In genomic region chr5:140639093-140639821, GRCh38 we compare ENCODE assay signal across 8 cellular contexts. TPM values are rescaled to one million over a fixed set of nuclear protein-coding genes. Genes with fewer than 3 reads are reported as not detected.
DNase-seq lines count a peak whose midpoint lies in the region; ATAC-seq, FAIRE-seq and TF ChIP-seq lines count a peak whose summit lies in the region.

TSS of gene TMCO6 (plus strand) at chr5:140639451. CDS start at chr5:140639528, 77 bp downstream.

- H3K56ac ChIP-seq in H1 (replicated peaks; ENCODE audit: insufficient read length, low read depth, low read length) = peak within 1 kb of the TSS; percentile 75

- TF ChIP-seq RAD21 in H1 (IDR thresholded peaks at IDR 0.05 in 1 of 2, conservative IDR thresholded peaks at IDR 0.05 in 1 of 2; ENCODE audit: low read depth in 2 of 2, low read length in 2 of 2) = peak; percentile 51 to 60

- H4K91ac ChIP-seq in H1 (replicated peaks; ENCODE audit: insufficient read length, low read length) = peak within 1 kb of the TSS; percentile 82

- 9% methylated on average over 35 of the region's 57 CpGs; no CpG with 5 or more reads in 1 of the 2 experiments for WGBS in H1 (ENCODE audit: extremely low coverage in 1 of 2, insufficient coverage in 1 of 2, insufficient read length in 1 of 2, insufficient replicate concordance in 2 of 2, low coverage in 1 of 2, low lambda C conversion rate in 2 of 2, missing lambda C conversion rate in 1 of 2), 2 experiments

- no peaks in the 10 kb centered on the region; the same call in 1 of the 2 replicates for H3K79me1 ChIP-seq in H1 (ENCODE audit: low read depth, low read length)

- TF ChIP-seq EP300 in H1 (IDR thresholded peaks at IDR 0.05; ENCODE audit: borderline replicate concordance in 1 of 2, low read depth in 2 of 2, low read length in 2 of 2) = no peak

- H3K23me2 ChIP-seq in H1 (ENCODE audit: low read depth, low read length) = peaks cover 6% of the 10 kb centered on the region; the same call in 1 of the 2 replicates

- peak within 1 kb of the TSS; percentile 93 for H4K8ac ChIP-seq in H1 (ENCODE audit: extremely low read depth, insufficient read depth, low read length)

- peak within 1 kb of the TSS; percentile 87 for H2BK5ac ChIP-seq in H1 (ENCODE audit: low read depth, low read length)

- H3K14ac ChIP-seq in H1 (ENCODE audit: insufficient read length) = peak within 1 kb of the TSS; percentile 27

- ATAC-seq in GM21360 (IDR thresholded peaks at IDR 0.05; ENCODE audit: unreplicated experiment) = peak; percentile 91

- H2AFZ ChIP-seq in H1 (ENCODE audit: low read length) = peak within 1 kb of the TSS; percentile 96

- H3K4me3 ChIP-seq in H1 (ENCODE audit: extremely low read depth in 1 of 4, insufficient read depth in 2 of 4, low read depth in 3 of 4, low read length in 4 of 4) = peak within 1 kb of the TSS; percentile 85 to 91 (median 86)

- peak; percentile 97 for FAIRE-seq in HTR-8/SVneo (lab: Jason Lieb, UNC)
- FAIRE-seq in H1 (lab: Jason Lieb, UNC) = no peak

- POLR2A ChIA-PET in H1 (lab: Charles Lee; ENCODE audit: partially characterized antibody) = interaction anchor here (0.8 to 2.7 kb wide), 9 partner anchors 8 to 92 kb away, joined by 3 to 27 read pairs (median 4); partner anchors contain the start of genes EIF4EBP3, IK, NDUFA2 and SRA1

- H3K9me3 ChIP-seq in H1 (ENCODE audit: insufficient read depth in 2 of 2, low read depth in 1 of 2, low read length in 1 of 2) = no peaks in the 10 kb centered on the region

- H3K4ac ChIP-seq in H1 (replicated peaks; ENCODE audit: insufficient read length, low read depth, low read length) = peak within 1 kb of the TSS; percentile 91

- H3K27ac ChIP-seq in H1 (ENCODE audit: low read depth, low read length) = peak within 1 kb of the TSS; percentile 71

- peak within 1 kb of the TSS; percentile 67 to 91 (median 80) for H3K9ac ChIP-seq in H1 (replicated peaks in 1 of 4; ENCODE audit: extremely low read depth in 1 of 4, low read depth in 3 of 4, low read length in 3 of 4)

- DNase-seq in COR-L47 (lab: John Stamatoyannopoulos, UW) (peak; percentile 95), HTR-8/SVneo (ENCODE audit: insufficient read length, low spot score) (peak; percentile 96), NOMO-1 treated with DMSO at 0.1 percent for 48 hours (lab: John Stamatoyannopoulos, UW; ENCODE audit: unreplicated experiment) (peak; percentile 99), H1 (ENCODE audit: low read depth in 1 of 2, low spot score in 2 of 2) (peak; percentile 86 to 95), mesenteric fat pad (ENCODE audit: low spot score) (peak; percentile 99)
- peak; percentile 93 to 97 (median 94) for DNase-seq in activated CD8-positive, alpha-beta memory T cell treated with anti-CD3 and anti-CD28 coated beads for 48 hours (ENCODE audit: low read depth in 2 of 3, low spot score in 2 of 3)
- peak; percentile 95 for DNase-seq in stimulated activated CD8-positive, alpha-beta memory T cell treated with anti-CD3 and anti-CD28 coated beads, Interleukin-15, amount 100 ng/mL, for 24 hours (ENCODE audit: low read depth)

- H2AK5ac ChIP-seq in H1 (ENCODE audit: low read depth, low read length) = no peak within 1 kb of the TSS; the same call in 1 of the 2 replicates

- no peak within 1 kb of the TSS for H2BK20ac ChIP-seq in H1 (ENCODE audit: low read length)

- peaks cover 0 to 5% of the 10 kb centered on the region in 2 experiments; a peak in 1 of 4 replicates for H3K79me2 ChIP-seq in H1 (ENCODE audit: control insufficient read depth in 1 of 2, insufficient read depth in 2 of 2, low read length in 2 of 2)

- no peak within 1 kb of the TSS for H3K23ac ChIP-seq in H1 (ENCODE audit: insufficient read length)

- H3K18ac ChIP-seq in H1 (ENCODE audit: extremely low read depth, low read length) = peak within 1 kb of the TSS; percentile 91

- H2BK120ac ChIP-seq in H1 (replicated peaks; ENCODE audit: low read depth, low read length) = no peak within 1 kb of the TSS

- peak within 1 kb of the TSS; percentile 85 to 100 for H3K4me2 ChIP-seq in H1 (ENCODE audit: insufficient read depth in 1 of 2, low read depth in 2 of 2, low read length in 2 of 2)

- H3K27me3 ChIP-seq in H1 (replicated peaks in 1 of 4; ENCODE audit: control insufficient read depth in 3 of 4, extremely low read depth in 1 of 4, insufficient read depth in 3 of 4, low read length in 3 of 4) = no peaks in the 10 kb centered on the region

- TF ChIP-seq POLR2A in H1 (IDR thresholded peaks at IDR 0.05; ENCODE audit: control extremely low read depth in 1 of 2, low read depth in 2 of 2, low read length in 2 of 2) = peak in 1 of 2 experiments; percentile 76; a peak in 2 of 3 replicates

- peak within 1 kb of the TSS; percentile 83 for H4K5ac ChIP-seq in H1 (ENCODE audit: insufficient read length, low read depth, low read length)

- peak within 1 kb of the TSS; percentile 27; the same call in 1 of the 2 replicates for H2BK12ac ChIP-seq in H1 (ENCODE audit: low read depth, low read length)

- H3K4me1 ChIP-seq in H1 (replicated peaks in 1 of 4; ENCODE audit: control insufficient read depth in 3 of 4, insufficient read depth in 4 of 4, low read length in 3 of 4) = peaks cover 0 to 4% (median 3%) of the 10 kb centered on the region in 4 experiments; a peak in 4 of 7 replicates

- peaks cover 0 to 3% of the 10 kb centered on the region in 2 experiments for H4K20me1 ChIP-seq in H1 (replicated peaks in 1 of 2; ENCODE audit: control insufficient read depth in 1 of 2, insufficient read depth in 2 of 2, low read length in 2 of 2)

- TF ChIP-seq CTCF in H1 (IDR thresholded peaks at IDR 0.05; ENCODE audit: control extremely low read depth in 1 of 3, insufficient read depth in 1 of 3, low read depth in 1 of 3, low read length in 3 of 3) = peak; percentile 39 to 66 (median 65)

- H2BK15ac ChIP-seq in H1 (ENCODE audit: low read length) = peak within 1 kb of the TSS; percentile 72

- peaks cover 4 to 25% (median 14%) of the 10 kb centered on the region in 4 experiments; a peak in 7 of 8 replicates for H3K36me3 ChIP-seq in H1 (ENCODE audit: control insufficient read depth in 2 of 4, insufficient read depth in 4 of 4, low read length in 3 of 4)

- CTCF ChIA-PET in H1 (lab: Charles Lee; ENCODE audit: partially characterized antibody) = interaction anchor here (0.7 to 2.7 kb wide), 17 partner anchors 8 to 255 kb away, joined by 3 to 8 read pairs (median 3); partner anchors contain the start of genes EIF4EBP3, HARS1, IK and NDUFA2

TF ChIP-seq in H1, 55 proteins besides CTCF, POLR2A, EP300 and RAD21 (continues in another document):
- TF ChIP-seq PHF8 (conservative IDR thresholded peaks at IDR 0.05; ENCODE audit: low read depth, low read length) = peak; percentile 92
- TF ChIP-seq POLR2AphosphoS5 (IDR thresholded peaks at IDR 0.05; ENCODE audit: low read depth, low read length) = peak; percentile 74; the same call in 1 of the 2 replicates
- no peak for TF ChIP-seq BRCA1 (IDR thresholded peaks at IDR 0.05; ENCODE audit: low read depth, low read length)
- TF ChIP-seq ASH2L (IDR thresholded peaks at IDR 0.05; ENCODE audit: low read length) = peak; percentile 71
- peak; percentile 44 for TF ChIP-seq NRF1 (IDR thresholded peaks at IDR 0.05; ENCODE audit: low read depth, low read length)
- peak; percentile 76; the same call in 1 of the 2 replicates for TF ChIP-seq TBP (IDR thresholded peaks at IDR 0.05; ENCODE audit: low read depth, low read length)
- peak; percentile 70; the same call in 1 of the 2 replicates for TF ChIP-seq TAF1 (IDR thresholded peaks at IDR 0.05; ENCODE audit: low read depth, low read length)
- TF ChIP-seq TCF12 (IDR thresholded peaks at IDR 0.05; ENCODE audit: low read depth, low read length) = no peak
- 0 out of 2 replicates have a peak, but pooled peaks have one; percentile 31 for TF ChIP-seq CREB1 (IDR thresholded peaks at IDR 0.05)
- TF ChIP-seq KDM1A (IDR thresholded peaks at IDR 0.05; ENCODE audit: borderline replicate concordance, low read length) = no peak
- TF ChIP-seq KDM4A (IDR thresholded peaks at IDR 0.05; ENCODE audit: low read depth, low read length, severe bottlenecking) = peak; percentile 94
- TF ChIP-seq TEAD4 (IDR thresholded peaks at IDR 0.05; ENCODE audit: low read depth, low read length) = no peak
- no peak for TF ChIP-seq SRF (IDR thresholded peaks at IDR 0.05; ENCODE audit: low read depth, low read length)
- no peak for TF ChIP-seq RXRA (IDR thresholded peaks at IDR 0.05; ENCODE audit: insufficient read depth, low read depth, low read length)
- TF ChIP-seq HDAC2 (IDR thresholded peaks at IDR 0.05; ENCODE audit: borderline replicate concordance in 1 of 2, low read depth in 2 of 2, low read length in 2 of 2) = peak; percentile 8 to 62; a peak in 1 of 4 replicates
- TF ChIP-seq ZNF274 (IDR thresholded peaks at IDR 0.05; ENCODE audit: borderline replicate concordance, extremely low read depth, low read length) = no peak
- peak; percentile 63; the same call in 1 of the 2 replicates for TF ChIP-seq BACH1 (IDR thresholded peaks at IDR 0.05; ENCODE audit: low read length)
- TF ChIP-seq SP4 (IDR thresholded peaks at IDR 0.05; ENCODE audit: low read length) = no peak
- TF ChIP-seq GTF2F1 (IDR thresholded peaks at IDR 0.05; ENCODE audit: borderline replicate concordance, low read depth, low read length) = no peak
- TF ChIP-seq TAF7 (optimal IDR thresholded peaks at IDR 0.05; ENCODE audit: borderline replicate concordance, low read depth, low read length) = peak; percentile 71
- no peak for TF ChIP-seq ATF3 (IDR thresholded peaks at IDR 0.05; ENCODE audit: insufficient read depth, low read depth, low read length)
- TF ChIP-seq RBBP5 (IDR thresholded peaks at IDR 0.05; ENCODE audit: borderline replicate concordance, low read depth, low read length) = peak; percentile 72; the same call in 1 of the 2 replicates
- TF ChIP-seq SIRT6 (IDR thresholded peaks at IDR 0.05; ENCODE audit: low read length) = no peak

RNA-seq across cellular contexts. Expression of gene TMCO6, which starts in this region (rescaled TPM):
- 21.9 and 29.0 TPM in 2 replicates for total RNA-seq in H1 (2021; fragmentation: NEBNext Ultra II Directional; extraction: Animal tissue kit (Norgen Biotek cat#: 25700))
- 40.9 and 53.6 TPM in 2 replicates for polyA plus RNA-seq in H1 (2011; rRNA removed)
- polyA plus RNA-seq in H1 (2011; cell fraction: cytosol; rRNA removed) = 60.7 TPM
- polyA plus RNA-seq in H1 (2011; cell fraction: nucleus; rRNA removed) = 150 TPM
- 18.6 to 36.7 TPM (median 30.0 TPM) in 4 replicates for polyA plus RNA-seq in H1 (2012, experiment 1 of 2)
- polyA plus RNA-seq in H1 (2012, experiment 2 of 2) = 23.3 TPM
- polyA plus RNA-seq in H1 (2013, experiment 1 of 2) = 21.1 TPM
- polyA plus RNA-seq in H1 (2013, experiment 2 of 2) = 20.3 TPM
- polyA minus RNA-seq in H1 (2011; rRNA and poly(A)+ RNA removed) = 28.2 and 35.4 TPM in 2 replicates
- polyA minus RNA-seq in H1 (2011; cell fraction: cytosol; rRNA and poly(A)+ RNA removed) = 10.3 TPM
- 49.2 TPM for polyA minus RNA-seq in H1 (2011; cell fraction: nucleus; rRNA and poly(A)+ RNA removed)
- total RNA-seq in mesenteric fat pad = 9.6 TPM

Comparison
In these comparisons a context has a peak if more than half of its experiments do, and no peak if none do; other contexts are left out.
1. Peak in every context shown above with its lines: DNase-seq, ATAC-seq, H3K4me3 ChIP-seq and H3K27ac ChIP-seq.